In the genomic region with DNA sequence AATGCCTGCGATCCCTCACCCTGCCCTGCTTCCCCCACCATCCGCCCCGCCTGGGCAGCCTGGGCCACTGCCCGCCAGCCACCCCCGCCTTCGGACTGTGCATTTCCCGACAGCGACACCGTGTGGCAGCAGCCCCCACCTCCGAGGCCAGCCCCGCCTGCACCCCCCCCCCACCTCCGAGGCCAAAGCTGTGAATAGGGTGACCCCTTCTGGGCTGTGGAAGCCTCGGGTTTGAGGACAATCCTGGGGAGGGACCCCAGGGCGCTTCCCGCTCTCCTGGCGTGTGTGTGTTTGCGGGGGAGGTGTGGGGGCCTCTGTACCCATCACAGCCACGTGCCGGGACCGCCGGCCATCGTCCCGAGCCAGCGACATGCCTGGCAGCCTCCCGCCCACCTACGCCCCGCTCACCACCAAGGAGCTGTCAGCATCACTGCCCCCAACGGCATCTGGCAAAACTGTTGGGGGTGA, we compare ENCODE assay signal across 8 cellular contexts. TPM values are rescaled to one million over a fixed set of nuclear protein-coding genes. Genes with fewer than 3 reads are reported as not detected.
DNase-seq lines count a peak whose midpoint lies in the region; FAIRE-seq and TF ChIP-seq lines count a peak whose summit lies in the region.

No MANE protein-coding gene starts in this region.

- peak overlapping the region; percentile 65 for H3K27ac ChIP-seq in angular gyrus (ENCODE audit: low read depth, low read length)
- H3K27ac ChIP-seq in left ventricle myocardium inferior (replicated peaks) = peak overlapping the region; percentile 88
- peak overlapping the region; percentile 79 for H3K27ac ChIP-seq in rectal smooth muscle tissue (ENCODE audit: low read depth, low read length)

- H3K36me3 ChIP-seq in MG63 (peaks cover 48% of the 10 kb centered on the region), left ventricle myocardium inferior (peaks cover 16% of the 10 kb centered on the region), rectal smooth muscle tissue (ENCODE audit: control insufficient read depth, insufficient read depth, low read length) (peaks cover 7% of the 10 kb centered on the region)

- H3K27me3 ChIP-seq in MG63 (no peaks in the 10 kb centered on the region), left ventricle myocardium inferior (ENCODE audit: low read depth) (no peaks in the 10 kb centered on the region), rectal smooth muscle tissue (ENCODE audit: control insufficient read depth, insufficient read depth, low read length) (no peaks in the 10 kb centered on the region)

- DNase-seq in NCI-H146 (lab: John Stamatoyannopoulos, UW) (peak; percentile 40), NCI-H146 treated with DMSO at 0.1 percent for 48 hours (lab: John Stamatoyannopoulos, UW; ENCODE audit: unreplicated experiment) (no peak), MG63 (peak; percentile 82), T-helper 22 cell (ENCODE audit: low read depth) (peak; percentile 58), left ventricle myocardium inferior (peak; percentile 95), urothelium cell line (ENCODE audit: low spot score) (peak; percentile 96)

- H3K9me3 ChIP-seq in MG63 (no peaks in the 10 kb centered on the region), left ventricle myocardium inferior (replicated peaks) (no peaks in the 10 kb centered on the region)

- peak; percentile 98 for FAIRE-seq in urothelium cell line (lab: Jason Lieb, UNC)

- no peak overlapping the region for H3K9ac ChIP-seq in rectal smooth muscle tissue (ENCODE audit: low read length)

- H3K4me3 ChIP-seq in MG63 (no peak overlapping the region), left ventricle myocardium inferior (no peak overlapping the region), rectal smooth muscle tissue (ENCODE audit: low read length) (no peak overlapping the region)

- intact Hi-C loops in left ventricle myocardium inferior (cut with micrococcal nuclease) = loop anchor here (5.0 kb wide), 2 partner anchors 109 to 124 kb away; no protein-coding TSS in a partner anchor

- TF ChIP-seq CTCF in left ventricle myocardium inferior (IDR thresholded peaks at IDR 0.05; ENCODE audit: borderline replicate concordance) = peak; percentile 83

- H3K4me1 ChIP-seq in left ventricle myocardium inferior = peaks cover 64% of the 10 kb centered on the region
- peaks cover 27% of the 10 kb centered on the region for H3K4me1 ChIP-seq in rectal smooth muscle tissue (ENCODE audit: control insufficient read depth, insufficient read depth, low read length)

RNA-seq across cellular contexts. Expression of gene PPARA, which starts 33.8 kb away (rescaled TPM):
- total RNA-seq in MG63 (2014; rRNA removed; shearing (Covaris generic); ENCODE audit: low replicate concordance) = 1.9 and 3.6 TPM in 2 replicates
- 101 TPM for total RNA-seq in left ventricle myocardium inferior

Comparison
In these comparisons a context has a peak if more than half of its experiments do, and no peak if none do; other contexts are left out.
1. RNA of gene PPARA, which starts 33.8 kb away (total RNA-seq): 101 TPM in left ventricle myocardium inferior (single experiment); 1.9 to 3.6 TPM in MG63; every median in the first group is over 10 times any median in the second.
2. Peak in every context shown above with its lines, with median percentiles within 50 percentile points of each other: H3K27ac ChIP-seq.